ENCODE assay signal across 8 cellular contexts in the genomic region with DNA sequence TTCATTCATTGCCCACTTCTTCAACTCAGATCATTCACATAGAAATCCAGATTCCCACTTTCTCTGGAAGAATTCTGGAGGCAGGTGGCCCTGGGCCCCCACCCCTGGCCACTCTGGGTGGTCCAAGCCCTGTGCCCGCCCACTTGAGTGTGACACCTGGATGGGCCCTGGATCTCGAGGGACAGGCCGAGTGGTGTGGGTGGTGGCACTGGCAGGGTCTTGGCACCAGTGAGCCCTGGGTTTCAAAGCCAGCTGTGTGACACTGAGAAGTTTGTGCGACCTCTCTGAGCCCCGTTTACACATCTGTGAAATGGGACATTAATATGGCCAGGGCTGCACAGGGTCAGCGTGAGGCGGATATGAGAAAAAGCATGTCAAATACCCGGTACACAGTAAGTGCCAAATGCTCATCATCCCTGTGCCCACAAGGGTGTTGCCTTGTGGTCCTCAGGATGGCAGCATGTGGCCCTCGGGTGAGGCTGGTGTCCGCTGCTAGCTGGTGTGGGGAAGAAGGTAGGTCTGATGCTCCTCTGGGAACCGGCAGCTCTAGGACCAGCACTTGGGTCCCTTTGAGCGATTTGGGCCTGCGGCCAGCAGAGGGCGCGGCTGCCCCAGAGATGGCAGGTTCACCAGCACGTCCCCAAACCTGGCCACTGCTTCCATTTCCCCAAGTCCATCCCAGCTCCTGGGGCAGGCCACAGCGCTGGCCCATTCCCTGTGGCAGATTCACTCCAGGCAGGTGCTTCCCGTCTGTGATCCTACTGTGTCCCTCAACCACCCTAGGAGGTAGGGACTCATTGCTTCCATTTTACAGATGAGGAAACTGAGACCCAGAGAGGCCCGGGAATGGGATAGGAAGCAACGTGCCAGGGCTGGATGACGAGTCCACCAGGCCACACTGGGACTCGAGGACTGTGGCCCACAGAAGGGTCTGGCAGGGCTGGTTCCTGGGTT. TPM values are rescaled to one million over a fixed set of nuclear protein-coding genes. Genes with fewer than 3 reads are reported as not detected.
DNase-seq lines count a peak whose midpoint lies in the region; ATAC-seq and TF ChIP-seq lines count a peak whose summit lies in the region.

No MANE protein-coding gene starts in this region.

- DNase-seq in Calu3, result peak; percentile 90
- peak; percentile 65 for DNase-seq in HFFc6
- peak; percentile 85 for DNase-seq in NCI-H82 (lab: John Stamatoyannopoulos, UW)
- peak; percentile 3 to 49 for DNase-seq in activated CD8-positive, alpha-beta memory T cell treated with anti-CD3 and anti-CD28 coated beads for 1 hour (ENCODE audit: extremely low read depth in 1 of 2, low read depth in 1 of 2)
- peak; percentile 18 to 42 (median 19) for DNase-seq in effector memory CD4-positive, alpha-beta T cell
- peak; percentile 88 for DNase-seq in mesendoderm
- DNase-seq in stimulated activated CD8-positive, alpha-beta memory T cell treated with anti-CD3 and anti-CD28 coated beads, Interleukin-15, amount 100 ng/mL, for 4 hours (ENCODE audit: low read depth in 2 of 2), result peak; percentile 28 to 36

- BruUV-seq in Calu3 (replicated peaks; lab: Mats Ljungman, UMichigan), result no TSS peak

- H3K36me3 ChIP-seq in effector memory CD4-positive, alpha-beta T cell (ENCODE audit: control insufficient read depth, insufficient read depth, low read length), result no peaks in the 10 kb centered on the region
- H3K36me3 ChIP-seq in mesendoderm (ENCODE audit: control insufficient read depth, insufficient read depth, low read length), result no peaks in the 10 kb centered on the region

- ATAC-seq in HG02938 (IDR thresholded peaks at IDR 0.05; ENCODE audit: unreplicated experiment), result no peak

- no peak overlapping the region for H2AK5ac ChIP-seq in mesendoderm (ENCODE audit: low read length)

- TF ChIP-seq CTCF in Calu3 (IDR thresholded peaks at IDR 0.05; ENCODE audit: unreplicated experiment) (peak; percentile 92), HFFc6 (IDR thresholded peaks at IDR 0.05) (peak; percentile 93)

- CTCF ChIA-PET in Calu3 (lab: Charles Lee), result interaction anchor here (1.0 to 1.8 kb wide), 7 partner anchors 9 to 230 kb away, joined by 3 to 13 read pairs (median 5); a partner anchor contains a TSS

- no peak overlapping the region for H3K27ac ChIP-seq in effector memory CD4-positive, alpha-beta T cell (ENCODE audit: insufficient read depth, low read length, poor library complexity, severe bottlenecking)
- H3K27ac ChIP-seq in mesendoderm (ENCODE audit: low read depth, low read length), result no peak overlapping the region

- H3K4me2 ChIP-seq in mesendoderm (ENCODE audit: low read length), result no peak overlapping the region

- H3K4me1 Mint-ChIP-seq in Calu3 (ENCODE audit: low read depth, unreplicated experiment) (peaks cover 9% of the 10 kb centered on the region), HFFc6 (ENCODE audit: low read depth) (peaks cover 14% of the 10 kb centered on the region)

- H3K27me3 ChIP-seq in effector memory CD4-positive, alpha-beta T cell (replicated peaks; ENCODE audit: control insufficient read depth, insufficient read depth, low read length, poor library complexity, severe bottlenecking), result peaks cover 15% of the 10 kb centered on the region
- H3K27me3 ChIP-seq in mesendoderm (ENCODE audit: insufficient read depth, low read length, poor library complexity), result no peaks in the 10 kb centered on the region

- intact Hi-C loops in Calu3 (cut with micrococcal nuclease; ENCODE audit: unreplicated experiment), result loop anchor here (1.0 to 10.0 kb wide), 4 partner anchors 92 to 218 kb away; no protein-coding TSS in a partner anchor

- H3K27me3 Mint-ChIP-seq in Calu3 (ENCODE audit: unreplicated experiment), result no peaks in the 10 kb centered on the region
- peaks cover 2% of the 10 kb centered on the region; the same call in 1 of the 2 replicates for H3K27me3 Mint-ChIP-seq in HFFc6 (ENCODE audit: insufficient read depth)

- H2BK15ac ChIP-seq in mesendoderm (replicated peaks; ENCODE audit: low read depth), result no peak overlapping the region

- no peak overlapping the region for H3K4me3 ChIP-seq in effector memory CD4-positive, alpha-beta T cell (ENCODE audit: insufficient read depth, low read depth, low read length, poor library complexity, severe bottlenecking)
- no peak overlapping the region for H3K4me3 ChIP-seq in mesendoderm (ENCODE audit: low read length)

- H3K23ac ChIP-seq in mesendoderm (ENCODE audit: low read length), result no peak overlapping the region

- H4K8ac ChIP-seq in mesendoderm (ENCODE audit: low read depth, low read length), result no peak overlapping the region

- H3K56ac ChIP-seq in mesendoderm (ENCODE audit: low read length), result no peak overlapping the region

- no peaks in the 10 kb centered on the region for H3K79me2 ChIP-seq in mesendoderm (ENCODE audit: control insufficient read depth, insufficient read depth, low read length)

- H3K27ac Mint-ChIP-seq in Calu3 (ENCODE audit: unreplicated experiment) (no peak overlapping the region), HFFc6 (no peak overlapping the region)

- H3K4me3 Mint-ChIP-seq in Calu3 (ENCODE audit: low read depth, unreplicated experiment) (no peak overlapping the region), HFFc6 (no peak overlapping the region)

- WGBS in mesendoderm (ENCODE audit: extremely low coverage, insufficient coverage, low lambda C conversion rate), result no CpG with 5 or more reads among the region's 22 CpGs

- H3K79me1 ChIP-seq in mesendoderm (ENCODE audit: low read length), result no peaks in the 10 kb centered on the region

- H3K4me1 ChIP-seq in effector memory CD4-positive, alpha-beta T cell (ENCODE audit: control insufficient read depth, insufficient read depth, low read length, poor library complexity, severe bottlenecking), result no peaks in the 10 kb centered on the region
- peaks cover 2% of the 10 kb centered on the region for H3K4me1 ChIP-seq in mesendoderm (ENCODE audit: control insufficient read depth, low read depth, low read length)

- no peak overlapping the region for H3K18ac ChIP-seq in mesendoderm (ENCODE audit: low read length)

- no peak overlapping the region for H4K5ac ChIP-seq in mesendoderm (ENCODE audit: low read length)

- H3K9me3 Mint-ChIP-seq in Calu3 (ENCODE audit: low read depth, unreplicated experiment), result no peaks in the 10 kb centered on the region
- no peaks in the 10 kb centered on the region for H3K9me3 Mint-ChIP-seq in HFFc6

- no peak overlapping the region for H3K4ac ChIP-seq in mesendoderm (ENCODE audit: low read depth, low read length)

- H3K36me3 Mint-ChIP-seq in Calu3 (ENCODE audit: insufficient read depth, unreplicated experiment) (peaks cover 63% of the 10 kb centered on the region), HFFc6 (ENCODE audit: low read depth) (no peaks in the 10 kb centered on the region)

- no peak overlapping the region for H2BK5ac ChIP-seq in mesendoderm (ENCODE audit: low read length)

- no peaks in the 10 kb centered on the region for H3K9me3 ChIP-seq in effector memory CD4-positive, alpha-beta T cell (ENCODE audit: control insufficient read depth, low read length)

- H3K9ac ChIP-seq in mesendoderm (ENCODE audit: low read length), result no peak overlapping the region

- no peak overlapping the region for H2BK120ac ChIP-seq in mesendoderm (ENCODE audit: low read depth, low read length)

RNA-seq across cellular contexts. Expression of a gene that starts 3.6 kb away (rescaled TPM):
- 13.9 and 15.6 TPM in 2 replicates for total RNA-seq in Calu3 (2022)
- total RNA-seq in HFFc6 (2021; fragmentation: NEBNext Ultra II Directional; extraction: Animal tissue kit (Norgen Biotek cat#: 25700)), result 1 to 10 TPM; 3.9 to 8.6 (median 7.7) TPM
- polyA plus RNA-seq in mesendoderm (2013, experiment 1 of 2), result 0.25 TPM
- 0.18 TPM for polyA plus RNA-seq in mesendoderm (2013, experiment 2 of 2)

RNA-seq across cellular contexts. Expression of a gene that starts 11.4 kb away (rescaled TPM):
- total RNA-seq in Calu3 (2022), result 0.28 and 1.2 TPM in 2 replicates
- under 1 TPM in 1 of 6 experiments, not detected in 5; 0.40 TPM for total RNA-seq in HFFc6 (2021; fragmentation: NEBNext Ultra II Directional; extraction: Animal tissue kit (Norgen Biotek cat#: 25700))
- polyA plus RNA-seq in mesendoderm (2013, experiment 1 of 2), result 0.53 TPM
- 0.76 TPM for polyA plus RNA-seq in mesendoderm (2013, experiment 2 of 2)

RNA-seq across cellular contexts. Expression of a gene that starts 57.7 kb away (rescaled TPM):
- total RNA-seq in Calu3 (2022), result 10.3 and 11.0 TPM in 2 replicates
- total RNA-seq in HFFc6 (2021; fragmentation: NEBNext Ultra II Directional; extraction: Animal tissue kit (Norgen Biotek cat#: 25700)), result 1 to 10 TPM; 1.4 to 2.5 (median 1.9) TPM
- polyA plus RNA-seq in mesendoderm (2013, experiment 1 of 2), result 1.5 TPM
- 1.5 TPM for polyA plus RNA-seq in mesendoderm (2013, experiment 2 of 2)

Comparison
In these comparisons a context has a peak if more than half of its experiments do, and no peak if none do; other contexts are left out.
1. DNase-seq: peak in every context shown above with its lines; median percentile 90 in Calu3; 88 in mesendoderm; 85 in NCI-H82; 65 in HFFc6; 32 in stimulated activated CD8-positive, alpha-beta memory T cell treated with anti-CD3 and anti-CD28 coated beads, Interleukin-15, amount 100 ng/mL, for 4 hours; 26 in activated CD8-positive, alpha-beta memory T cell treated with anti-CD3 and anti-CD28 coated beads for 1 hour; 19 in effector memory CD4-positive, alpha-beta T cell.